In the genomic region with DNA sequence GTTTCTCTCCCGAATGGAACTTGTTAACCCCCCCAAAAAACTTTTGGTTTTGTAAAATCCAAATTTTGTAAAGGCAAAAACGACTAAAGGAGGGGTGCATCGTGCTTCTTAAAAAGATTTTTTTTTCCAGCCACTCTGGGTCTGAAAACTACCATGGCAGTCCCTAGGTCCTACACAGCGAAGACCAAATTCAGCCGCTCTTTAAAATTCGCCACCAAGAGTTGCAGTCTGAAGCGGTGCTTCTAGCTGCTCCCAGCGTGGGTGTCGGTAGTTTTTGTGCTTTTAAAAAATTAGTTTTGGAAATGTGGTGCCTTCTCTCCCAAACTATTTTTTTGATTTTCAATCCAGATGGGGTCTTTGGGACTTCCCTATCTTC, we compare ENCODE assay signal across 12 cellular contexts. TPM values are rescaled to one million over a fixed set of nuclear protein-coding genes. Genes with fewer than 3 reads are reported as not detected.
DNase-seq lines count a peak whose midpoint lies in the region; ATAC-seq, FAIRE-seq and TF ChIP-seq lines count a peak whose summit lies in the region.
"Had no signal": no experiment of that assay in that cellular context is flagged by ENCODE, and none has a peak within 500 bp of the region (broad histone marks: within the 10 kb centered on the region; RNA-seq: fewer than 3 reads in every experiment).

No MANE protein-coding gene starts in this region.

- no peak overlapping the region for H3K14ac ChIP-seq in H1 (ENCODE audit: insufficient read length)

- peaks cover 20 to 22% of the 10 kb centered on the region in 2 experiments for H4K20me1 ChIP-seq in H1 (replicated peaks in 1 of 2; ENCODE audit: control insufficient read depth in 1 of 2, insufficient read depth in 2 of 2, low read length in 2 of 2)
- no peaks in the 10 kb centered on the region for H4K20me1 ChIP-seq in HepG2 (ENCODE audit: insufficient read depth, low read length)

- peak overlapping the region in 4 of 7 donors; percentile 47 to 68 (median 55) for H3K4me3 Mint-ChIP-seq in CD8-positive, alpha-beta memory T cell
- H3K4me3 Mint-ChIP-seq in osteocyte (ENCODE audit: unreplicated experiment), result peak overlapping the region; percentile 37

- H2BK5ac ChIP-seq in H1 (ENCODE audit: low read depth, low read length), result no peak overlapping the region

- peaks cover 8% of the 10 kb centered on the region; the same call in 1 of the 2 replicates for H3K23me2 ChIP-seq in H1 (ENCODE audit: low read depth, low read length)

- POLR2A ChIA-PET in CD8-positive, alpha-beta memory T cell (lab: Charles Lee), result no interaction called here
- POLR2A ChIA-PET in H1 (lab: Charles Lee; ENCODE audit: partially characterized antibody) (interaction anchor here (1.2 kb wide), 1 partner anchor 319 kb away, joined by 3 read pairs; no protein-coding TSS in a partner anchor), HepG2 (lab: Yijun Ruan, JAX) (no interaction called here)

- H2BK120ac ChIP-seq in H1 (replicated peaks; ENCODE audit: low read depth, low read length), result no peak overlapping the region

- no peak for DNase-seq in CD8-positive, alpha-beta memory T cell
- DNase-seq in LNCaP clone FGC (ENCODE audit: low read depth) (no peak), H1 (ENCODE audit: low read depth in 1 of 2, low spot score in 2 of 2) (no peak), osteocyte (ENCODE audit: extremely low spot score, unreplicated experiment) (no peak), HepG2 (ENCODE audit: low spot score) (no peak), foreskin fibroblast (no peak), NCI-H1105 (lab: John Stamatoyannopoulos, UW) (no peak)
- DNase-seq: central memory CD4-positive, alpha-beta T cell; NCI-H1694 treated with DMSO at 0.1 percent for 48 hours; right cardiac atrium; Right ventricle myocardium superior had no signal

- no peaks in the 10 kb centered on the region for H3K36me3 Mint-ChIP-seq in CD8-positive, alpha-beta memory T cell
- no peaks in the 10 kb centered on the region for H3K36me3 Mint-ChIP-seq in osteocyte (ENCODE audit: unreplicated experiment)

- WGBS in H1 (ENCODE audit: extremely low coverage in 1 of 2, insufficient coverage in 1 of 2, insufficient read length in 1 of 2, insufficient replicate concordance in 2 of 2, low coverage in 1 of 2, low lambda C conversion rate in 2 of 2, missing lambda C conversion rate in 1 of 2), 2 experiments, result 4% methylated on average over 9 of the region's 9 CpGs; no CpG with 5 or more reads in 1 of the 2 experiments
- 81% methylated on average over 9 of the region's 9 CpGs for WGBS in HepG2 (ENCODE audit: low lambda C conversion rate)

- no peak overlapping the region for H3K23ac ChIP-seq in H1 (ENCODE audit: insufficient read length)

- H3K79me2 ChIP-seq in H1 (ENCODE audit: control insufficient read depth in 1 of 2, insufficient read depth in 2 of 2, low read length in 2 of 2) (no peaks in the 10 kb centered on the region), HepG2 (ENCODE audit: insufficient read depth, low read length) (no peaks in the 10 kb centered on the region)

- no peak overlapping the region for H4K5ac ChIP-seq in H1 (ENCODE audit: insufficient read length, low read depth, low read length)

- no TSS peak for BruUV-seq in HepG2 (replicated peaks; lab: Mats Ljungman, UMichigan)

- no peak for ATAC-seq in HepG2

- H4K8ac ChIP-seq in H1 (ENCODE audit: extremely low read depth, insufficient read depth, low read length), result peak overlapping the region; percentile 40; the same call in 1 of the 2 replicates

- TF ChIP-seq POLR2A in H1 (IDR thresholded peaks at IDR 0.05; ENCODE audit: control extremely low read depth in 1 of 2, low read depth in 2 of 2, low read length in 2 of 2) (no peak), HepG2 (IDR thresholded peaks at IDR 0.05; ENCODE audit: insufficient read depth in 1 of 2, low read depth in 2 of 2, low read length in 2 of 2) (no peak)

- no peak overlapping the region for H2AK5ac ChIP-seq in H1 (ENCODE audit: low read depth, low read length)

- no peak overlapping the region for H3K27ac Mint-ChIP-seq in CD8-positive, alpha-beta memory T cell
- H3K27ac Mint-ChIP-seq in osteocyte (ENCODE audit: unreplicated experiment), result no peak overlapping the region

- TF ChIP-seq EP300 in H1 (IDR thresholded peaks at IDR 0.05; ENCODE audit: borderline replicate concordance in 1 of 2, low read depth in 2 of 2, low read length in 2 of 2), result no peak
- no peak for TF ChIP-seq EP300 in HepG2 (IDR thresholded peaks at IDR 0.05; ENCODE audit: low read depth in 2 of 2, low read length in 2 of 2)
- no peak for TF ChIP-seq EP300 in HepG2 (CRISPR knock-in tag; IDR thresholded peaks at IDR 0.05; ENCODE audit: borderline replicate concordance)

- H3K9me3 Mint-ChIP-seq in CD8-positive, alpha-beta memory T cell, result peaks cover 0 to 7% (median 2%) of the 10 kb centered on the region in 5 donors
- H3K9me3 Mint-ChIP-seq in osteocyte (ENCODE audit: unreplicated experiment), result no peaks in the 10 kb centered on the region

- no peak overlapping the region for H3K4ac ChIP-seq in H1 (replicated peaks; ENCODE audit: insufficient read length, low read depth, low read length)

- H3K27ac ChIP-seq in CD8-positive, alpha-beta memory T cell (ENCODE audit: low read depth, low read length), result no peak overlapping the region
- H3K27ac ChIP-seq in H1 (ENCODE audit: low read depth, low read length) (no peak overlapping the region), HepG2 (ENCODE audit: extremely low read length, insufficient read depth, low read length) (no peak overlapping the region)
- H3K27ac ChIP-seq: suprapubic skin had no signal

- H3K27me3 Mint-ChIP-seq in CD8-positive, alpha-beta memory T cell, result peaks cover 70 to 86% of the 10 kb centered on the region in 2 donors
- H3K27me3 Mint-ChIP-seq in osteocyte (ENCODE audit: unreplicated experiment), result peaks cover 90% of the 10 kb centered on the region

- no peak for FAIRE-seq in H1 (lab: Jason Lieb, UNC)
- FAIRE-seq in HepG2 (lab: Jason Lieb, UNC), result no peak

- no peaks in the 10 kb centered on the region for H3K9me3 ChIP-seq in CD8-positive, alpha-beta memory T cell (ENCODE audit: low read length)
- H3K9me3 ChIP-seq in H1 (ENCODE audit: insufficient read depth in 2 of 2, low read depth in 1 of 2, low read length in 1 of 2), result no peaks in the 10 kb centered on the region
- H3K9me3 ChIP-seq in HepG2 (ENCODE audit: low read length), result no peaks in the 10 kb centered on the region
- H3K9me3 ChIP-seq: suprapubic skin had no signal

- TF ChIP-seq CTCF in LNCaP clone FGC (IDR thresholded peaks at IDR 0.05; ENCODE audit: control insufficient read depth, extremely low read depth, insufficient read depth), result no peak
- no peak for TF ChIP-seq CTCF in H1 (IDR thresholded peaks at IDR 0.05; ENCODE audit: control extremely low read depth in 1 of 3, insufficient read depth in 1 of 3, low read depth in 1 of 3, low read length in 3 of 3)
- no peak for TF ChIP-seq CTCF in osteocyte (IDR thresholded peaks at IDR 0.05)
- TF ChIP-seq CTCF in HepG2 (CRISPR knock-in tag; IDR thresholded peaks at IDR 0.05), result no peak
- no peak for TF ChIP-seq CTCF in foreskin fibroblast (IDR thresholded peaks at IDR 0.05; ENCODE audit: low read depth, low read length)

- no peak for TF ChIP-seq RAD21 in H1 (IDR thresholded peaks at IDR 0.05 in 1 of 2, conservative IDR thresholded peaks at IDR 0.05 in 1 of 2; ENCODE audit: low read depth in 2 of 2, low read length in 2 of 2)
- no peak for TF ChIP-seq RAD21 in HepG2 (CRISPR knock-in tag; IDR thresholded peaks at IDR 0.05)

- no peaks in the 10 kb centered on the region for H3K36me3 ChIP-seq in CD8-positive, alpha-beta memory T cell (ENCODE audit: insufficient read depth, low read length)
- H3K36me3 ChIP-seq in H1 (ENCODE audit: control insufficient read depth in 2 of 4, insufficient read depth in 4 of 4, low read length in 3 of 4), result no peaks in the 10 kb centered on the region
- no peaks in the 10 kb centered on the region for H3K36me3 ChIP-seq in HepG2 (replicated peaks in 1 of 2; ENCODE audit: control insufficient read depth in 1 of 2, insufficient read depth in 2 of 2, low read length in 2 of 2)
- H3K36me3 ChIP-seq: suprapubic skin had no signal

- peaks cover 40% of the 10 kb centered on the region for H3K27me3 ChIP-seq in CD8-positive, alpha-beta memory T cell (ENCODE audit: insufficient read depth, low read length, poor library complexity, severe bottlenecking)
- H3K27me3 ChIP-seq in H1 (replicated peaks in 1 of 4; ENCODE audit: control insufficient read depth in 3 of 4, extremely low read depth in 1 of 4, insufficient read depth in 3 of 4, low read length in 3 of 4), result peaks cover 85 to 99% (median 93%) of the 10 kb centered on the region in 4 experiments
- peaks cover 12 to 88% of the 10 kb centered on the region in 2 experiments for H3K27me3 ChIP-seq in HepG2 (ENCODE audit: control insufficient read depth in 1 of 2, insufficient read depth in 2 of 2, low read length in 2 of 2)

- in situ Hi-C loops in HepG2 (cut with HindIII; ENCODE audit: extremely low pct_ligation_motif_present, low pct_unique_long_range_greater_than_20kb), result no loop called here

- H2AFZ ChIP-seq in H1 (ENCODE audit: low read length) (no peak overlapping the region), HepG2 (ENCODE audit: low read length) (no peak overlapping the region)

- intact Hi-C loops in HepG2 (cut with micrococcal nuclease; ENCODE audit: unreplicated experiment), result no loop called here

- no peak overlapping the region for H3K56ac ChIP-seq in H1 (replicated peaks; ENCODE audit: insufficient read length, low read depth, low read length)

- H2BK12ac ChIP-seq in H1 (ENCODE audit: low read depth, low read length), result 0 out of 2 replicates have a peak overlapping the region, but pooled peaks have one; percentile 84

- no peak overlapping the region for H2BK15ac ChIP-seq in H1 (ENCODE audit: low read length)

- H3K9ac ChIP-seq in H1 (replicated peaks in 1 of 4; ENCODE audit: extremely low read depth in 1 of 4, low read depth in 3 of 4, low read length in 3 of 4), result no peak overlapping the region
- H3K9ac ChIP-seq in HepG2 (ENCODE audit: insufficient read depth, low read depth, low read length), result no peak overlapping the region

- no peaks in the 10 kb centered on the region for H3K79me1 ChIP-seq in H1 (ENCODE audit: low read depth, low read length)

- H3K4me1 Mint-ChIP-seq in CD8-positive, alpha-beta memory T cell, result peaks cover 14 to 41% (median 25%) of the 10 kb centered on the region in 3 donors
- H3K4me1 Mint-ChIP-seq in osteocyte (ENCODE audit: unreplicated experiment), result peaks cover 31% of the 10 kb centered on the region

- H3K4me2 ChIP-seq in H1 (ENCODE audit: insufficient read depth in 1 of 2, low read depth in 2 of 2, low read length in 2 of 2) (peak overlapping the region; percentile 69 to 73), HepG2 (ENCODE audit: low read depth, low read length) (no peak overlapping the region)

- H4K91ac ChIP-seq in H1 (replicated peaks; ENCODE audit: insufficient read length, low read length), result no peak overlapping the region

- CTCF ChIA-PET in CD8-positive, alpha-beta memory T cell (lab: Charles Lee), result no interaction called here
- CTCF ChIA-PET in H1 (lab: Charles Lee; ENCODE audit: partially characterized antibody) (interaction anchor here (0.7 to 1.3 kb wide), 4 partner anchors 14 to 599 kb away, joined by 3 to 4 read pairs (median 3); no protein-coding TSS in a partner anchor), HepG2 (lab: Yijun Ruan, JAX; ENCODE audit: low intra/inter-chr PET ratio, low total read pairs) (no interaction called here)

- no peak overlapping the region for H3K18ac ChIP-seq in H1 (ENCODE audit: extremely low read depth, low read length)

- no peak overlapping the region for H3K4me3 ChIP-seq in CD8-positive, alpha-beta memory T cell (ENCODE audit: low read length)
- peak overlapping the region; percentile 62; the same call in 1 of the 2 replicates for H3K4me3 ChIP-seq in LNCaP clone FGC (ENCODE audit: low read depth, low read length)
- H3K4me3 ChIP-seq in H1 (ENCODE audit: extremely low read depth in 1 of 4, insufficient read depth in 2 of 4, low read depth in 3 of 4, low read length in 4 of 4), result peak overlapping the region in 3 of 4 experiments; percentile 26 to 61 (median 39); a peak in 4 of 8 replicates
- H3K4me3 ChIP-seq in HepG2 (replicated peaks in 1 of 3; ENCODE audit: insufficient read depth in 1 of 3, low read depth in 2 of 3, low read length in 3 of 3), result no peak overlapping the region
- H3K4me3 ChIP-seq in foreskin fibroblast (ENCODE audit: low read depth in 1 of 2, low read length in 2 of 2), result no peak overlapping the region

- no peaks in the 10 kb centered on the region for H3K4me1 ChIP-seq in CD8-positive, alpha-beta memory T cell (ENCODE audit: insufficient read depth, low read length)
- peaks cover 20 to 46% (median 31%) of the 10 kb centered on the region in 4 experiments for H3K4me1 ChIP-seq in H1 (replicated peaks in 1 of 4; ENCODE audit: control insufficient read depth in 3 of 4, insufficient read depth in 4 of 4, low read length in 3 of 4)
- H3K4me1 ChIP-seq in HepG2 (ENCODE audit: insufficient read depth, low read length), result peaks cover 14% of the 10 kb centered on the region

- H2BK20ac ChIP-seq in H1 (ENCODE audit: low read length), result no peak overlapping the region

RNA-seq across cellular contexts. Expression of gene GSC, which starts 0.9 kb away (rescaled TPM):
- total RNA-seq in CD8-positive, alpha-beta memory T cell, result not detected
- 0.51 TPM for polyA plus RNA-seq in CD8-positive, alpha-beta memory T cell
- 0.34 and 0.54 TPM in 2 replicates for total RNA-seq in H1 (2021; fragmentation: NEBNext Ultra II Directional; extraction: Animal tissue kit (Norgen Biotek cat#: 25700))
- 0.17 and 0.25 TPM in 2 replicates for polyA plus RNA-seq in H1 (2011; rRNA removed)
- polyA plus RNA-seq in H1 (2011; cell fraction: cytosol; rRNA removed), result 0.19 TPM
- polyA plus RNA-seq in H1 (2011; cell fraction: nucleus; rRNA removed), result 0.20 TPM
- polyA plus RNA-seq in H1 (2012, experiment 1 of 2), result 0.13 to 0.19 TPM (median 0.19 TPM) in 3 of 4 replicates, not detected in the other
- not detected for polyA plus RNA-seq in H1 (2012, experiment 2 of 2)
- not detected for polyA plus RNA-seq in H1 (2013, experiment 1 of 2)
- polyA plus RNA-seq in H1 (2013, experiment 2 of 2), result 0.11 TPM
- not detected in 2 replicates for polyA minus RNA-seq in H1 (2011; rRNA and poly(A)+ RNA removed)
- not detected for polyA minus RNA-seq in H1 (2011; cell fraction: cytosol; rRNA and poly(A)+ RNA removed)
- 0.50 TPM for polyA minus RNA-seq in H1 (2011; cell fraction: nucleus; rRNA and poly(A)+ RNA removed)
- not detected in 2 replicates for total RNA-seq in osteocyte
- total RNA-seq in HepG2 (2016; rRNA removed; fragmentation: Illumina TruSeq; extraction: Trizol), result not detected in 2 replicates
- not detected in 2 replicates for total RNA-seq in HepG2 (2016; cell fraction: cytosol; rRNA removed; fragmentation: Illumina TruSeq; extraction: Trizol; ENCODE audit: low read depth)
- not detected in 2 replicates for total RNA-seq in HepG2 (2016; cell fraction: insoluble cytoplasmic fraction; rRNA removed; fragmentation: Illumina TruSeq; extraction: Trizol)
- total RNA-seq in HepG2 (2016; cell fraction: membrane; rRNA removed; fragmentation: Illumina TruSeq; extraction: Trizol), result not detected in 2 replicates
- total RNA-seq in HepG2 (2016; cell fraction: nucleus; rRNA removed; fragmentation: Illumina TruSeq; extraction: Trizol), result not detected in 2 replicates
- not detected in 2 replicates for polyA plus RNA-seq in HepG2 (2011; rRNA removed)
- not detected in 2 replicates for polyA plus RNA-seq in HepG2 (2011; cell fraction: cytosol; rRNA removed)
- polyA plus RNA-seq in HepG2 (2011; cell fraction: nucleus; rRNA removed), result not detected in 2 replicates
- not detected in 2 replicates for polyA plus RNA-seq in HepG2 (2012)
- polyA plus RNA-seq in HepG2 (2016; cell fraction: cytosol; fragmentation: Illumina TruSeq; extraction: Trizol; ENCODE audit: low read depth), result not detected in 2 replicates
- not detected in 2 replicates for polyA plus RNA-seq in HepG2 (2016; cell fraction: insoluble cytoplasmic fraction; fragmentation: Illumina TruSeq; extraction: Trizol; ENCODE audit: low read depth)
- polyA plus RNA-seq in HepG2 (2016; cell fraction: membrane; fragmentation: Illumina TruSeq; extraction: Trizol; ENCODE audit: low read depth), result not detected in 2 replicates
- not detected in 2 replicates for polyA plus RNA-seq in HepG2 (2016; cell fraction: nucleus; fragmentation: Illumina TruSeq; extraction: Trizol; ENCODE audit: insufficient read depth, low read depth)
- polyA minus RNA-seq in HepG2 (2011; rRNA and poly(A)+ RNA removed; ENCODE audit: low replicate concordance), result not detected in 2 replicates
- polyA minus RNA-seq in HepG2 (2011; cell fraction: cytosol; rRNA and poly(A)+ RNA removed), result not detected in 2 replicates
- polyA minus RNA-seq in HepG2 (2011; cell fraction: nucleus; rRNA and poly(A)+ RNA removed), result not detected in 2 replicates
- total RNA-seq: right cardiac atrium had no signal

Comparison
In these comparisons a context has a peak if more than half of its experiments do, and no peak if none do; other contexts are left out.
1. H3K4me3 ChIP-seq: peak in LNCaP clone FGC (single experiment) and H1 (3 of 4); none in CD8-positive, alpha-beta memory T cell (single experiment), HepG2 (0 of 3) and foreskin fibroblast (0 of 2).